In genomic region chr17:74813793-74814192, GRCh38 we compare ENCODE assay signal across 14 cellular contexts. TPM values are rescaled to one million over a fixed set of nuclear protein-coding genes. Genes with fewer than 3 reads are reported as not detected.
A peak's percentile ranks its signal among the peaks of the same experiment; 100 is the strongest.
DNase-seq lines count a peak whose midpoint lies in the region; ATAC-seq and TF ChIP-seq lines count a peak whose summit lies in the region.
"Had no signal": no experiment of that assay in that cellular context is flagged by ENCODE, and none has a peak within 500 bp of the region (broad histone marks: within the 10 kb centered on the region; RNA-seq: fewer than 3 reads in every experiment).

No MANE protein-coding gene starts in this region.

- 0 out of 22 replicates have a peak overlapping the region, but pooled peaks of 1 of the 11 experiments have one; percentile 10 for H3K9ac ChIP-seq in BLaER1 treated with 17β-estradiol and CSF1 and Interleukin-3, amounts not matched to agents 10 nM and 100 nM
- H3K9ac ChIP-seq: KMS-11 had no signal

- no peaks in the 10 kb centered on the region for H3K9me3 Mint-ChIP-seq in effector memory CD8-positive, alpha-beta T cell
- H3K9me3 Mint-ChIP-seq: CD8-positive, alpha-beta memory T cell; GM23338 had no signal

- no peak overlapping the region; a peak in 1 of 20 replicates for H3K4me3 ChIP-seq in BLaER1 treated with 17β-estradiol and CSF1 and Interleukin-3, amounts not matched to agents 10 nM and 100 nM
- H3K4me3 ChIP-seq in gastrocnemius medialis, result no peak overlapping the region
- H3K4me3 ChIP-seq: GM23338, HAP-1 had no signal

- peaks cover 10% of the 10 kb centered on the region for H3K36me3 Mint-ChIP-seq in effector memory CD8-positive, alpha-beta T cell (ENCODE audit: insufficient read depth)

- peaks cover 0 to 8% of the 10 kb centered on the region in 2 donors for H3K4me1 Mint-ChIP-seq in effector memory CD8-positive, alpha-beta T cell (ENCODE audit: low read depth in 2 of 2)

- intact Hi-C loops in posterior vena cava (cut with DNase I) (loop anchor here in 1 of 2 donors (1.0 kb wide), 1 partner anchor 12 kb away; no protein-coding TSS in a partner anchor), gastrocnemius medialis (cut with DNase I; ENCODE audit: low total_unique reads) (no loop called here)

- ATAC-seq in effector memory CD8-positive, alpha-beta T cell (replicated peaks), result no peak
- no peak for ATAC-seq in gastrocnemius medialis
- ATAC-seq: GM23338 had no signal

- H3K9me3 ChIP-seq in BLaER1 treated with 17β-estradiol and CSF1 and Interleukin-3, amounts not matched to agents 10 nM and 100 nM (replicated peaks in 1 of 11), result 0 out of 22 replicates have a peak, but pooled peaks cover 0 to 3% (median 0%) of the 10 kb centered on the region in 11 experiments
- no peaks in the 10 kb centered on the region for H3K9me3 ChIP-seq in gastrocnemius medialis
- H3K9me3 ChIP-seq: HAP-1 had no signal

- in situ Hi-C loops in gastrocnemius medialis (cut with MboI; ENCODE audit: low sequenced_read_pairs in 4 of 4), result no loop called here

- H3K36me3 ChIP-seq in BLaER1 treated with 17β-estradiol and CSF1 and Interleukin-3, amounts not matched to agents 10 nM and 100 nM, result peaks cover 0 to 86% (median 54%) of the 10 kb centered on the region in 11 experiments; a peak in 18 of 22 replicates
- H3K36me3 ChIP-seq in gastrocnemius medialis, result no peaks in the 10 kb centered on the region
- H3K36me3 ChIP-seq: HAP-1 had no signal

- H3K27me3 Mint-ChIP-seq in effector memory CD8-positive, alpha-beta T cell, result no peaks in the 10 kb centered on the region

- no peak overlapping the region for H3K27ac Mint-ChIP-seq in effector memory CD8-positive, alpha-beta T cell
- H3K27ac Mint-ChIP-seq: GM23338 had no signal

- H4K20me1 ChIP-seq in BLaER1 treated with 17β-estradiol and CSF1 and Interleukin-3, amounts not matched to agents 10 nM and 100 nM, result peaks cover 0 to 99% (median 83%) of the 10 kb centered on the region in 11 experiments; a peak in 18 of 22 replicates

- no peak overlapping the region for H3K4me3 Mint-ChIP-seq in effector memory CD8-positive, alpha-beta T cell
- H3K4me3 Mint-ChIP-seq: CD8-positive, alpha-beta memory T cell; GM23338 had no signal

- no peak for TF ChIP-seq POLR2A in gastrocnemius medialis (IDR thresholded peaks at IDR 0.05)

- no peak for TF ChIP-seq CTCF in gastrocnemius medialis (IDR thresholded peaks at IDR 0.05 in 4 of 5, conservative IDR thresholded peaks at IDR 0.05 in 1 of 5)

- no peaks in the 10 kb centered on the region for H3K27me3 ChIP-seq in BLaER1 treated with 17β-estradiol and CSF1 and Interleukin-3, amounts not matched to agents 10 nM and 100 nM
- no peaks in the 10 kb centered on the region for H3K27me3 ChIP-seq in gastrocnemius medialis

- peak overlapping the region in 8 of 11 experiments; percentile 21 to 75 (median 54); a peak in 10 of 22 replicates for H3K27ac ChIP-seq in BLaER1 treated with 17β-estradiol and CSF1 and Interleukin-3, amounts not matched to agents 10 nM and 100 nM
- H3K27ac ChIP-seq in cingulate gyrus (ENCODE audit: low read depth, low read length), result peak overlapping the region; percentile 63
- peak overlapping the region; percentile 45 for H3K27ac ChIP-seq in temporal lobe (ENCODE audit: low read depth, low read length)
- H3K27ac ChIP-seq in gastrocnemius medialis, result no peak overlapping the region
- H3K27ac ChIP-seq: KMS-11 had no signal

- H3K4me2 ChIP-seq in BLaER1 treated with 17β-estradiol and CSF1 and Interleukin-3, amounts not matched to agents 10 nM and 100 nM, result peak overlapping the region; percentile 64 to 93 (median 82)
- H3K4me2 ChIP-seq: GM23338, KMS-11 had no signal

- DNase-seq in MV-4-11 (lab: John Stamatoyannopoulos, UW) (peak; percentile 7), posterior vena cava (ENCODE audit: low spot score) (no peak), gastrocnemius medialis (no peak)
- no peak for DNase-seq in effector memory CD8-positive, alpha-beta T cell
- DNase-seq: CD8-positive, alpha-beta memory T cell; NCI-H1694; NCI-H446 had no signal

- peaks cover 72 to 96% (median 84%) of the 10 kb centered on the region in 10 experiments for H3K4me1 ChIP-seq in BLaER1 treated with 17β-estradiol and CSF1 and Interleukin-3, amounts not matched to agents 10 nM and 100 nM
- H3K4me1 ChIP-seq in gastrocnemius medialis, result no peaks in the 10 kb centered on the region
- H3K4me1 ChIP-seq: HAP-1 had no signal

RNA-seq across cellular contexts. Expression of gene NAT9, which starts 37.6 kb away (rescaled TPM):
- 12.5 TPM for total RNA-seq in temporal lobe
- total RNA-seq in posterior vena cava, result 10 to 100 TPM; 26.8 to 31.7 TPM
- 10 to 100 TPM in 3 of 4 donors, 1 to 10 TPM in 1; 7.7 to 27.4 (median 14.5) TPM for total RNA-seq in gastrocnemius medialis

RNA-seq across cellular contexts. Expression of gene GRIN2C, which starts 45.9 kb away (rescaled TPM):
- total RNA-seq in temporal lobe (0.98 TPM), posterior vena cava (under 1 TPM; 0.38 to 0.65 TPM), gastrocnemius medialis (1 to 10 TPM in 2 of 4 donors, not detected in 2; 1.2 to 1.5 TPM)
- total RNA-seq: CD8-positive, alpha-beta memory T cell; Daoy had no signal

RNA-seq across cellular contexts. Expression of gene FDXR, which starts 59.0 kb away (rescaled TPM):
- 3.2 TPM for total RNA-seq in temporal lobe
- total RNA-seq in posterior vena cava, result 1 to 10 TPM; 3.3 to 6.2 TPM
- 1 to 10 TPM; 2.1 to 6.0 (median 3.2) TPM for total RNA-seq in gastrocnemius medialis

Comparison
In these comparisons a context has a peak if more than half of its experiments do, and no peak if none do; other contexts are left out.
1. H3K27ac ChIP-seq: peak in BLaER1 treated with 17β-estradiol and CSF1 and Interleukin-3, amounts not matched to agents 10 nM and 100 nM (8 of 11), cingulate gyrus (single experiment) and temporal lobe (single experiment); none in gastrocnemius medialis (0 of 4).